Comparison of ENCODE assay signal across 31 cellular contexts in genomic region chr7:100075418-100075817, GRCh38.
"Had no signal": no experiment of that assay in that cellular context is flagged by ENCODE, and none has a peak within 500 bp of the region (broad histone marks: within the 10 kb centered on the region; RNA-seq: fewer than 3 reads in every experiment).

No MANE protein-coding gene starts in this region.

- DNase-seq: activated CD4-positive, alpha-beta memory T cell treated with anti-CD3 and anti-CD28 coated beads for 36 hours; activated CD4-positive, alpha-beta T cell treated with anti-CD3 and anti-CD28 coated beads for 36 hours; activated CD4-positive, alpha-beta T cell treated with anti-CD3 and anti-CD28 coated beads, Interleukin-2, amount 10 ng/mL, durations not matched to agents 24 days and 14 days; activated CD4-positive, CD25-positive, alpha-beta regulatory T cell; activated CD4-positive, CD25-positive, alpha-beta regulatory T cell treated with anti-CD3 and anti-CD28 coated beads, Interleukin-2, amount 50 U/mL, for 72 hours; activated CD8-positive, alpha-beta memory T cell treated with anti-CD3 and anti-CD28 coated beads, Interleukin-2, amount 10 ng/mL, durations not matched to agents 7 days and 5 days; activated CD8-positive, alpha-beta memory T cell treated with anti-CD3 and anti-CD28 coated beads, Interleukin-2, amount 50 U/mL, for 4 hours; activated CD8-positive, alpha-beta T cell treated with anti-CD3 and anti-CD28 coated beads, Interleukin-2, amount 10 ng/mL, durations not matched to agents 7 days and 5 days; activated effector memory CD4-positive, alpha-beta T cell treated with anti-CD3 and anti-CD28 coated beads, Interleukin-2, amount 50 U/mL, for 16 hours; activated naive CD4-positive, alpha-beta T cell treated with anti-CD3 and anti-CD28 coated beads for 36 hours; activated naive CD8-positive, alpha-beta T cell treated with anti-CD3 and anti-CD28 coated beads for 36 hours; activated naive CD8-positive, alpha-beta T cell treated with anti-CD3 and anti-CD28 coated beads, Interleukin-2, amount 50 U/mL, for 24 hours; activated T-cell treated with anti-CD3 and anti-CD28 coated beads, Interleukin-2, amount 50 U/mL, for 1 hour; activated T-cell treated with anti-CD3 and anti-CD28 coated beads, Interleukin-2, amount 50 U/mL, for 48 hours; adrenal gland; amygdala; aorta; body of pancreas; caudate nucleus; effector memory CD4-positive, alpha-beta T cell; esophagus squamous epithelium; foreskin melanocyte; head of caudate nucleus; T-helper 2 cell had no signal

- H3K27me3 Mint-ChIP-seq: activated CD4-positive, alpha-beta memory T cell treated with anti-CD3 and anti-CD28 coated beads for 36 hours; activated CD4-positive, alpha-beta T cell treated with anti-CD3 and anti-CD28 coated beads for 36 hours; activated CD4-positive, alpha-beta T cell treated with anti-CD3 and anti-CD28 coated beads, Interleukin-2, amount 10 ng/mL, durations not matched to agents 24 days and 14 days; activated CD8-positive, alpha-beta memory T cell treated with anti-CD3 and anti-CD28 coated beads, Interleukin-2, amount 10 ng/mL, durations not matched to agents 7 days and 5 days; activated naive CD4-positive, alpha-beta T cell treated with anti-CD3 and anti-CD28 coated beads, Interleukin-2, amount 50 U/mL, for 24 hours; activated naive CD8-positive, alpha-beta T cell treated with anti-CD3 and anti-CD28 coated beads for 36 hours; activated naive CD8-positive, alpha-beta T cell treated with anti-CD3 and anti-CD28 coated beads, Interleukin-2, amount 50 U/mL, for 24 hours had no signal

- H3K27ac ChIP-seq: adrenal gland, body of pancreas, epithelial cell of prostate, esophagus squamous epithelium, gastroesophageal sphincter had no signal

- FAIRE-seq: colon, endothelial cell of umbilical vein had no signal

- H3K27me3 ChIP-seq: adrenal gland, body of pancreas, esophagus squamous epithelium, gastroesophageal sphincter had no signal

- H3K4me3 ChIP-seq: adrenal gland, body of pancreas, esophagus squamous epithelium, gastroesophageal sphincter had no signal

- H3K4me3 Mint-ChIP-seq: activated CD4-positive, alpha-beta memory T cell treated with anti-CD3 and anti-CD28 coated beads for 36 hours; activated CD4-positive, alpha-beta T cell treated with anti-CD3 and anti-CD28 coated beads for 36 hours; activated CD4-positive, alpha-beta T cell treated with anti-CD3 and anti-CD28 coated beads, Interleukin-2, amount 10 ng/mL, durations not matched to agents 24 days and 14 days; activated CD8-positive, alpha-beta memory T cell treated with anti-CD3 and anti-CD28 coated beads, Interleukin-2, amount 10 ng/mL, durations not matched to agents 7 days and 5 days; activated CD8-positive, alpha-beta T cell treated with anti-CD3 and anti-CD28 coated beads, Interleukin-2, amount 10 ng/mL, durations not matched to agents 7 days and 5 days; activated naive CD4-positive, alpha-beta T cell treated with anti-CD3 and anti-CD28 coated beads for 36 hours; activated naive CD4-positive, alpha-beta T cell treated with anti-CD3 and anti-CD28 coated beads, Interleukin-2, amount 50 U/mL, for 24 hours; activated naive CD8-positive, alpha-beta T cell treated with anti-CD3 and anti-CD28 coated beads for 36 hours; activated naive CD8-positive, alpha-beta T cell treated with anti-CD3 and anti-CD28 coated beads, Interleukin-2, amount 50 U/mL, for 24 hours; activated T-helper 1 cell treated with anti-CD3 and anti-CD28 coated beads, Interleukin-12 subunit alpha, Interleukin-12 subunit beta, Interleukin-2, Interleukin-4 antibody, amounts not matched to agents 30 ng/mL and 10 ng/mL and 1 ng/mL, durations not matched to agents 14 hours and 24 hours and 36 hours had no signal

- H3K27ac Mint-ChIP-seq: activated CD4-positive, alpha-beta memory T cell treated with anti-CD3 and anti-CD28 coated beads for 36 hours; activated CD4-positive, alpha-beta T cell treated with anti-CD3 and anti-CD28 coated beads for 36 hours; activated CD4-positive, alpha-beta T cell treated with anti-CD3 and anti-CD28 coated beads, Interleukin-2, amount 10 ng/mL, durations not matched to agents 24 days and 14 days; activated CD8-positive, alpha-beta memory T cell treated with anti-CD3 and anti-CD28 coated beads, Interleukin-2, amount 10 ng/mL, durations not matched to agents 7 days and 5 days; activated CD8-positive, alpha-beta T cell treated with anti-CD3 and anti-CD28 coated beads, Interleukin-2, amount 10 ng/mL, durations not matched to agents 7 days and 5 days; activated naive CD4-positive, alpha-beta T cell treated with anti-CD3 and anti-CD28 coated beads for 36 hours; activated naive CD4-positive, alpha-beta T cell treated with anti-CD3 and anti-CD28 coated beads, Interleukin-2, amount 50 U/mL, for 24 hours; activated naive CD8-positive, alpha-beta T cell treated with anti-CD3 and anti-CD28 coated beads, Interleukin-2, amount 50 U/mL, for 24 hours; activated T-helper 1 cell treated with anti-CD3 and anti-CD28 coated beads, Interleukin-12 subunit alpha, Interleukin-12 subunit beta, Interleukin-2, Interleukin-4 antibody, amounts not matched to agents 30 ng/mL and 10 ng/mL and 1 ng/mL, durations not matched to agents 14 hours and 24 hours and 36 hours; activated T-helper 2 cell treated with anti-CD3 and anti-CD28 coated beads, Interferon-gamma antibody, Interleukin-2, Interleukin-4, amounts not matched to agents 10 μg/mL and 5 μg/mL and 100 μg/mL, durations not matched to agents 14 hours and 24 hours and 36 hours had no signal

- ATAC-seq: activated CD4-positive, alpha-beta T cell treated with anti-CD3 and anti-CD28 coated beads for 36 hours; activated CD8-positive, alpha-beta memory T cell treated with anti-CD3 and anti-CD28 coated beads, Interleukin-2, amount 10 ng/mL, durations not matched to agents 7 days and 5 days; activated CD8-positive, alpha-beta T cell treated with anti-CD3 and anti-CD28 coated beads, Interleukin-2, amount 10 ng/mL, durations not matched to agents 7 days and 5 days; activated naive CD8-positive, alpha-beta T cell treated with anti-CD3 and anti-CD28 coated beads, Interleukin-2, amount 50 U/mL, for 24 hours; body of pancreas; gastroesophageal sphincter had no signal
